ENCODE assay signal across 1 cellular context in the genomic region with DNA sequence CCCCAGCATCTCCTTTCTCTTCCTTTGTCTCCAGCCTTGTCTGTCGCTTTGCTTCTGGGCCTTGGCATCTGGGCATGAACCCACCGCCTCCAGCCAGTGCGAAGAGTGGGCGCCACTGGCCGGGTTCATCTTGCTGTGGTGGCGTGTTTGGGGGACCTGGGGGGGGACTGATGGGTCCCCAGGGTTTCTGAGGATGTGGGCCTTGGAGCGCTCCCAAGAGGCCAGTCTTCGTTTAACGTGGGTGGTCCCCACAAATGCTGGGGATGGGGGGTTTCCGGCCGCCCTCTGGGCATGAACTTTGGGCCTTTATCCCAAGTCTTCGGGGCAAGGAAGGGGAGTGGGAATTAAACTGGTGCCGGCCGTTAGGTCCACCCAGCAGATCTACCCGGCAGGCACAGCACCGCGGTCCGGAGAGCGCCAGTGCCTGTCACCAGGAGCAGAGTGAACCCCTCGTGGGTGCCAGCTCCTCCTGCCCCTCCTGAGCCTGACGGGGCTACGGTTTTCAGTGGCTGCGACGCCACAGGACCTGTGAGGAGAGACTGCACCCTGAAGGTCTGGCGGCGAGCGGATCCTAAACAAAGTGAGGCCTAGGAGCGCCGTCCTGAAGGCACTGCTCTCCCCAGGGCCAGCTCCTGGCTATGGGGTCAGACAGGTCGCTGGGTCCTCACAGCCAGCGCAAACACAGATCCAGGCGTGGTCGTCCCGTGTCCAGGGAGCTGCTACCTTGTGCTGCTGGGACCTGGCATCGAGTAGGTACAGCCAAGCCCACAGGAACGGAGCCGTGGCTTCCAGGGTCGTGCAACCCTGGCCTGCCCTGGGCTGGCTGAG.
TF ChIP-seq lines count a peak whose summit lies in the region.

No MANE protein-coding gene starts in this region.

TF ChIP-seq in K562, 482 proteins besides CTCF, POLR2A, EP300 and RAD21:
- peak; percentile 35; the same call in 1 of the 2 replicates for TF ChIP-seq POLR2G (IDR thresholded peaks at IDR 0.05; ENCODE audit: low read depth, low read length)
- TF ChIP-seq, protein P1, sequence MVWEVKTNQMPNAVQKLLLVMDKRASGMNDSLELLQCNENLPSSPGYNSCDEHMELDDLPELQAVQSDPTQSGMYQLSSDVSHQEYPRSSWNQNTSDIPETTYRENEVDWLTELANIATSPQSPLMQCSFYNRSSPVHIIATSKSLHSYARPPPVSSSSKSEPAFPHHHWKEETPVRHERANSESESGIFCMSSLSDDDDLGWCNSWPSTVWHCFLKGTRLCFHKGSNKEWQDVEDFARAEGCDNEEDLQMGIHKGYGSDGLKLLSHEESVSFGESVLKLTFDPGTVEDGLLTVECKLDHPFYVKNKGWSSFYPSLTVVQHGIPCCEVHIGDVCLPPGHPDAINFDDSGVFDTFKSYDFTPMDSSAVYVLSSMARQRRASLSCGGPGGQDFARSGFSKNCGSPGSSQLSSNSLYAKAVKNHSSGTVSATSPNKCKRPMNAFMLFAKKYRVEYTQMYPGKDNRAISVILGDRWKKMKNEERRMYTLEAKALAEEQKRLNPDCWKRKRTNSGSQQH (CRISPR knock-in tag; IDR thresholded peaks at IDR 0.05) = no peak
- no peak for TF ChIP-seq ZKSCAN3 (CRISPR knock-in tag; IDR thresholded peaks at IDR 0.05)
- no peak for TF ChIP-seq ZZZ3 (IDR thresholded peaks at IDR 0.05)
- TF ChIP-seq GATAD2A (IDR thresholded peaks at IDR 0.05) = no peak
TF ChIP-seq in K562: peak in this region for 1.
